In the genomic region with DNA sequence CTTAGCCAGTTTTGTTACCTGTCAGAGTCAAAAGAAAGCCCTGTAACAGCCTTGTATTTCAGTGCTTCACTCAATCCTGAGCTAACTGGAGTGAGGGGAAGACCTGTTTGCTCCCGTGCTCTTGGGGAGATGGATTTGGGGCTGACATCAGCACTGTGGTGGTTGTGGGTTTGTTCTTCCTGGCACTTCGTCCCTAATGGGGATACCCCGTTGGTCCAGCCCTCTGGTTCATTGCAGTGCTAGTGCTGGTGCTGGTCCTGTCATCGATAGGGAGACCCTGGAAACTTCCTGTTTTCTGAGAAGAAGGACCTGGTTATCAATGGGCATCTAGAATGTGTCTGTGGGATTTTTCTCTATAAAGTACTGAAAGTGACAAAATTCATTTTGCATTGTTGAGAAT, we compare ENCODE assay signal across 22 cellular contexts.
"Had no signal": no experiment of that assay in that cellular context is flagged by ENCODE, and none has a peak within 500 bp of the region (broad histone marks: within the 10 kb centered on the region; RNA-seq: fewer than 3 reads in every experiment).

No MANE protein-coding gene starts in this region.

- H3K4me3 ChIP-seq: skin epidermis had no signal

- H3K27ac ChIP-seq: skin epidermis had no signal

- H3K9me3 Mint-ChIP-seq: activated B cell treated with CpG ODN at 0.5 μM for 24 hours; activated naive CD4-positive, alpha-beta T cell treated with anti-CD3 and anti-CD28 coated beads, Interleukin-2, amount 50 U/mL, for 72 hours; nephron had no signal

- H3K36me3 Mint-ChIP-seq: activated naive CD4-positive, alpha-beta T cell treated with anti-CD3 and anti-CD28 coated beads, Interleukin-2, amount 50 U/mL, for 72 hours had no signal

- H3K27ac Mint-ChIP-seq: activated B cell treated with CpG ODN at 0.5 μM for 24 hours; activated CD8-positive, alpha-beta T cell treated with anti-CD3 and anti-CD28 coated beads, Interleukin-2, amount 10 ng/mL, durations not matched to agents 7 days and 5 days; activated naive CD4-positive, alpha-beta T cell treated with anti-CD3 and anti-CD28 coated beads, Interleukin-2, amount 50 U/mL, for 72 hours had no signal

- ATAC-seq: activated CD8-positive, alpha-beta T cell treated with anti-CD3 and anti-CD28 coated beads, Interleukin-2, amount 10 ng/mL, durations not matched to agents 7 days and 5 days; activated naive CD4-positive, alpha-beta T cell treated with anti-CD3 and anti-CD28 coated beads, Interleukin-2, amount 50 U/mL, for 72 hours; esophagus mucosa; stimulated activated naive CD8-positive, alpha-beta T cell treated with anti-CD3 and anti-CD28 coated beads, Interleukin-15, Interleukin-2, amounts not matched to agents 100 U/mL and 50 U/mL, for 24 hours had no signal

- H3K27me3 Mint-ChIP-seq: activated B cell treated with CpG ODN at 0.5 μM for 24 hours had no signal

- H3K4me3 Mint-ChIP-seq: activated B cell treated with CpG ODN at 0.5 μM for 24 hours; activated CD8-positive, alpha-beta T cell treated with anti-CD3 and anti-CD28 coated beads, Interleukin-2, amount 10 ng/mL, durations not matched to agents 7 days and 5 days had no signal

- DNase-seq: activated B cell treated with CpG ODN at 0.5 μM for 24 hours; activated CD4-positive, alpha-beta T cell treated with anti-CD3 and anti-CD28 coated beads for 48 hours; activated CD8-positive, alpha-beta memory T cell treated with anti-CD3 and anti-CD28 coated beads, Interleukin-2, amount 50 U/mL, for 4 hours; activated CD8-positive, alpha-beta T cell treated with anti-CD3 and anti-CD28 coated beads, Interleukin-2, amount 10 ng/mL, durations not matched to agents 7 days and 5 days; activated effector memory CD4-positive, alpha-beta T cell treated with anti-CD3 and anti-CD28 coated beads, Interleukin-2, amount 50 U/mL, for 16 hours; activated T-cell treated with anti-CD3 and anti-CD28 coated beads, Interleukin-2, amount 50 U/mL, for 48 hours; amniotic stem cell; caudate nucleus; hippocampal formation; nucleus accumbens; posterior cingulate gyrus; retina; stimulated activated CD4-positive, alpha-beta T cell treated with anti-CD3 and anti-CD28 coated beads, Interleukin-15, amount 100 ng/mL, for 24 hours; stimulated activated CD4-positive, alpha-beta T cell treated with anti-CD3 and anti-CD28 coated beads, Interleukin-4, amount 100 ng/mL, for 24 hours; stimulated activated CD8-positive, alpha-beta memory T cell treated with anti-CD3 and anti-CD28 coated beads, Interleukin-4, amount 100 ng/mL, for 48 hours; stimulated activated naive CD8-positive, alpha-beta T cell treated with anti-CD3 and anti-CD28 coated beads, Interleukin-15, Interleukin-2, amounts not matched to agents 100 U/mL and 50 U/mL, for 24 hours; T-helper 1 cell; T1000 had no signal
